Comparison of ENCODE assay signal across 8 cellular contexts in the genomic region with DNA sequence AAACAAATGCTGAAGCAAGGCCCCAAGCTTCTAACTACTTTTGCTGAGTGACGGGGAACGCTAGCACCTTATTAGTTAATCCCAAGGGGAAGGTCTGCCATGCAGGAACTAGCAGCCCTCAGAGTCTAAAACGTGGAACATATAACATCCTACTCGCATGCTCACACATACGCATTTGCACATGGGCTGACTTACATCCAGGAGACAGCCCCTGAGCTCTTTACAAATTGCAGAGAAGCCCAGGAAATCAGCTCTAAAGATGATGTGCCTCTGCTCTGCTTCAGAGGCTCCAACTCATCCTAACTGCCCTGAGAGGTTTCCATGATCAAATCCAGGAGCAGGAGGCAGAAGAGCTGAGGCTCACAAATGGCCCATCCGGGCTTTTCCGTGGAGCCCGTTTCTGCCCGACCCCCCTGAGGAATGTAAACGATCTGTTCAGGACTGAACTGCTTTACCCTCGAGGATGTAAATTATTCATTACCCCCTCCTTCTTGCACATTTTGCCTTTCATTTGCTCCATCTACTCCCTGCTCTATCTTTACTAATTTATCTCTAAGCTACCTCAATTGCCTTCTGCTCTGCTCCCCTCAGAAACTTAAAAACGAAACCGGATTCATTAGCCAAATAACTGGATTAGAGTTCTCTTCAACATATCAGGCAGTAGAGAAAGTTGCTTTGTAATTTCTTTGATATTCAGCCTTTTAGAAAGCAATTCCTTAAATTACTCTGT.
DNase-seq lines count a peak whose midpoint lies in the region; ATAC-seq and TF ChIP-seq lines count a peak whose summit lies in the region.

No MANE protein-coding gene starts in this region.

- no peak overlapping the region for H3K27ac Mint-ChIP-seq in T-helper 1 cell treated with Interleukin-12 subunit alpha and Interleukin-12 subunit beta and Interleukin-4 antibody, amounts not matched to agents 30 μg/mL and 1 μg/mL, for 36 hours

- no peak for TF ChIP-seq CTCF in fibroblast of pulmonary artery (IDR thresholded peaks at IDR 0.05; ENCODE audit: low read length, missing control alignments)
- no peak for TF ChIP-seq CTCF in prostate gland (IDR thresholded peaks at IDR 0.05)

- H3K4me1 ChIP-seq in SJCRH30 (no peaks in the 10 kb centered on the region), prostate gland (replicated peaks) (no peaks in the 10 kb centered on the region)

- no peaks in the 10 kb centered on the region for H3K27me3 ChIP-seq in SJCRH30
- H3K27me3 ChIP-seq in prostate gland (replicated peaks; ENCODE audit: insufficient read depth) = no peaks in the 10 kb centered on the region

- H3K9me3 ChIP-seq in SJCRH30 (replicated peaks) (no peaks in the 10 kb centered on the region), prostate gland (no peaks in the 10 kb centered on the region)

- H3K36me3 Mint-ChIP-seq in T-helper 1 cell treated with Interleukin-12 subunit alpha and Interleukin-12 subunit beta and Interleukin-4 antibody, amounts not matched to agents 30 μg/mL and 1 μg/mL, for 36 hours (ENCODE audit: low read depth) = no peaks in the 10 kb centered on the region

- ATAC-seq in HG03025 (IDR thresholded peaks at IDR 0.05; ENCODE audit: low FRiP score, unreplicated experiment) = no peak
- ATAC-seq in HG03139 (IDR thresholded peaks at IDR 0.05; ENCODE audit: unreplicated experiment) = no peak

- DNase-seq in T-helper 1 cell = no peak
- DNase-seq in SJCRH30 = peak; percentile 22 to 44
- DNase-seq in fibroblast of pulmonary artery (ENCODE audit: low read depth) = peak; percentile 36
- DNase-seq in prostate gland (ENCODE audit: low spot score) = no peak
- no peak for DNase-seq in NCI-H2029 (lab: John Stamatoyannopoulos, UW)

- H3K36me3 ChIP-seq in SJCRH30 (no peaks in the 10 kb centered on the region), prostate gland (no peaks in the 10 kb centered on the region)

- no peak for TF ChIP-seq POLR2A in prostate gland (IDR thresholded peaks at IDR 0.05)

- H3K4me3 ChIP-seq in SJCRH30 (peak overlapping the region; percentile 63), fibroblast of pulmonary artery (replicated peaks; ENCODE audit: low read depth, low read length) (peak overlapping the region; percentile 56), prostate gland (peak overlapping the region; percentile 29 to 34)

- WGBS in prostate gland = 36% methylated on average over 13 of the region's 13 CpGs

- intact Hi-C loops in prostate gland (cut with DNase I) = loop anchor here (5.0 to 10.0 kb wide), 4 partner anchors 192 to 692 kb away; a partner anchor contains a TSS

- H3K4me3 Mint-ChIP-seq in T-helper 1 cell treated with Interleukin-12 subunit alpha and Interleukin-12 subunit beta and Interleukin-4 antibody, amounts not matched to agents 30 μg/mL and 1 μg/mL, for 36 hours = peak overlapping the region; percentile 66

- H3K27ac ChIP-seq in SJCRH30 (no peak overlapping the region; the same call in 1 of the 2 replicates), prostate gland (peak overlapping the region; percentile 3 to 59)

- H3K4me1 Mint-ChIP-seq in T-helper 1 cell treated with Interleukin-12 subunit alpha and Interleukin-12 subunit beta and Interleukin-4 antibody, amounts not matched to agents 30 μg/mL and 1 μg/mL, for 36 hours (ENCODE audit: low read depth) = peaks cover 7% of the 10 kb centered on the region

- no peaks in the 10 kb centered on the region for H3K9me3 Mint-ChIP-seq in T-helper 1 cell treated with Interleukin-12 subunit alpha and Interleukin-12 subunit beta and Interleukin-4 antibody, amounts not matched to agents 30 μg/mL and 1 μg/mL, for 36 hours

- H3K27me3 Mint-ChIP-seq in T-helper 1 cell treated with Interleukin-12 subunit alpha and Interleukin-12 subunit beta and Interleukin-4 antibody, amounts not matched to agents 30 μg/mL and 1 μg/mL, for 36 hours (ENCODE audit: low read depth) = peaks cover 43% of the 10 kb centered on the region

Comparison
In these comparisons a context has a peak if more than half of its experiments do, and no peak if none do; other contexts are left out.
1. DNase-seq: peak in SJCRH30 (2 of 2) and fibroblast of pulmonary artery (single experiment); none in T-helper 1 cell (0 of 5), prostate gland (single experiment) and NCI-H2029 (single experiment).
2. Peak in every context shown above with its lines, with median percentiles within 50 percentile points of each other: H3K4me3 ChIP-seq.